12 cellular contexts compared by ENCODE assay signal in the genomic region with DNA sequence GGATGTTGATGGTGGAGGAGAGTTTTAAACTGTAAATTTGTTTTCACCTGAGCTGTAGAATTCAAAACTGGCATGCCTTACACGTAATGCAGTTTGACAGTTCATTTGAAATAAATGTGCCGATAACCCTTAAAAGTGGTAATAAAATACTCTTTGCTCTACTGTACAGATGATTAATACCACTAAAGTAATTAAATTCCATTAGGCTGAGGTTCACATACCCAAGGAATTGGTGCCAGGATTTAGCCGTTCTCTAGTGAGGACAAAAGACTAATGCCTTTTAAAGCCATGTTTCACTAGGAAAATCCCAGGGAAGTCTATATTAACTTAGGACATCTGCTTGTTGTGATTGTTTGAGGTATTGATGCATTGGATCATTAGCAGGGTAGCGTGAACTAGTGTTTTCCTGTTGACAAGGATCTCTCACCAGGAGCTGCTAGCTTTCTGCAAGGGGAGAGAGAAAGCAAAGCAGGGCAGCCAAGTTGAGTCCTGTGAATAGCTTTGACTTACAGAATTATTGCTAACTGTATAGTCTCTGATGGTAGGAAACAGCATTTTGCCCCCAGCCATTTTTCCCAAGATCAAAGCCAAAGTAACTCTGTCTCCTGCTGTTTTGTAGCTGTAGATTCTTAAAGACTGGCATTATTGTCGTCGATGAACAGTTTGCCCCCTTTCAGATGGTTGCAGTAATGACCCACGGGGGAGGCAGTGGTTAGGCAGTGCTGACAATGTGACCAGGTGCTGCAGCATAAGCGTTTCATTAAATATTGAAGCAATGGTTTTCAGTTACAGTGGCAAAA.
DNase-seq lines count a peak whose midpoint lies in the region; ATAC-seq, FAIRE-seq and TF ChIP-seq lines count a peak whose summit lies in the region.
"Had no signal": no experiment of that assay in that cellular context is flagged by ENCODE, and none has a peak within 500 bp of the region (broad histone marks: within the 10 kb centered on the region; RNA-seq: fewer than 3 reads in every experiment).

No MANE protein-coding gene starts in this region.

- H3K4me1 Mint-ChIP-seq in glutamatergic neuron (ENCODE audit: low read depth, unreplicated experiment), result peaks cover 10% of the 10 kb centered on the region
- H3K4me1 Mint-ChIP-seq: stimulated activated naive B cell treated with anti-CD40 and anti-IgM and Interleukin-4, amounts not matched to agents 10 μg/mL and 1 μg/mL and 100 μg/mL, for 72 hours had no signal

- peak; percentile 68 for DNase-seq in DMS79 treated with DMSO at 0.1 percent for 48 hours (lab: John Stamatoyannopoulos, UW)
- DNase-seq in NCI-H146 (lab: John Stamatoyannopoulos, UW), result peak; percentile 73
- DNase-seq in NCI-H82 treated with DMSO at 0.1 percent for 48 hours (lab: John Stamatoyannopoulos, UW; ENCODE audit: unreplicated experiment), result peak; percentile 93
- no peak for DNase-seq in glutamatergic neuron
- DNase-seq in GM12892 (ENCODE audit: insufficient read length), result no peak
- DNase-seq in CD1c-positive myeloid dendritic cell (ENCODE audit: extremely low spot score), result no peak
- DNase-seq: activated T-cell treated with anti-CD3 and anti-CD28 coated beads for 4 hours; posterior cingulate gyrus; SIG-M5; stimulated activated naive B cell treated with anti-CD40 and anti-IgM and Interleukin-4, amounts not matched to agents 10 μg/mL and 1 μg/mL and 100 μg/mL, for 72 hours had no signal

- no peak for TF ChIP-seq POLR2A in GM12892 (IDR thresholded peaks at IDR 0.05; ENCODE audit: low read depth, low read length)

- no peaks in the 10 kb centered on the region for H3K27me3 Mint-ChIP-seq in glutamatergic neuron (ENCODE audit: unreplicated experiment)

- ATAC-seq in GM18907 (IDR thresholded peaks at IDR 0.05; ENCODE audit: unreplicated experiment), result no peak
- ATAC-seq in GM19324 (IDR thresholded peaks at IDR 0.05; ENCODE audit: low FRiP score, unreplicated experiment), result no peak
- ATAC-seq: stimulated activated naive B cell treated with anti-CD40 and anti-IgM and Interleukin-4, amounts not matched to agents 10 μg/mL and 1 μg/mL and 100 μg/mL, for 72 hours had no signal

- no peak for FAIRE-seq in GM12892 (lab: Jason Lieb, UNC)

- no peaks in the 10 kb centered on the region for H3K36me3 Mint-ChIP-seq in glutamatergic neuron (ENCODE audit: unreplicated experiment)
- H3K36me3 Mint-ChIP-seq: stimulated activated naive B cell treated with anti-CD40 and anti-IgM and Interleukin-4, amounts not matched to agents 10 μg/mL and 1 μg/mL and 100 μg/mL, for 72 hours had no signal

- TF ChIP-seq CTCF in glutamatergic neuron (IDR thresholded peaks at IDR 0.05; ENCODE audit: partially characterized antibody, unreplicated experiment), result no peak

- H3K27ac Mint-ChIP-seq in glutamatergic neuron (ENCODE audit: unreplicated experiment), result peak overlapping the region; percentile 77
- H3K27ac Mint-ChIP-seq: stimulated activated naive B cell treated with anti-CD40 and anti-IgM and Interleukin-4, amounts not matched to agents 10 μg/mL and 1 μg/mL and 100 μg/mL, for 72 hours had no signal

- H3K9me3 Mint-ChIP-seq in glutamatergic neuron (ENCODE audit: unreplicated experiment), result peaks cover 1% of the 10 kb centered on the region
- H3K9me3 Mint-ChIP-seq: stimulated activated naive B cell treated with anti-CD40 and anti-IgM and Interleukin-4, amounts not matched to agents 10 μg/mL and 1 μg/mL and 100 μg/mL, for 72 hours had no signal

- H3K4me3 Mint-ChIP-seq in glutamatergic neuron (ENCODE audit: unreplicated experiment), result peak overlapping the region; percentile 34
- H3K4me3 Mint-ChIP-seq: stimulated activated naive B cell treated with anti-CD40 and anti-IgM and Interleukin-4, amounts not matched to agents 10 μg/mL and 1 μg/mL and 100 μg/mL, for 72 hours had no signal

Comparison
In these comparisons a context has a peak if more than half of its experiments do, and no peak if none do; other contexts are left out.
1. DNase-seq: peak in DMS79 treated with DMSO at 0.1 percent for 48 hours (single experiment), NCI-H146 (single experiment) and NCI-H82 treated with DMSO at 0.1 percent for 48 hours (single experiment); none in glutamatergic neuron (single experiment), GM12892 (single experiment) and CD1c-positive myeloid dendritic cell (single experiment).